Comparison of ENCODE assay signal across 3 cellular contexts in genomic region chr15:76313175-76313567, GRCh38. TPM values are rescaled to one million over a fixed set of nuclear protein-coding genes. Genes with fewer than 3 reads are reported as not detected.
"Had no signal": no experiment of that assay in that cellular context is flagged by ENCODE, and none has a peak within 500 bp of the region (broad histone marks: within the 10 kb centered on the region; RNA-seq: fewer than 3 reads in every experiment).

No MANE protein-coding gene starts in this region.

RNA-seq across cellular contexts. Expression of gene ISL2, which starts 23.4 kb away (rescaled TPM):
- total RNA-seq: mammary epithelial cell, SK-MEL-5, tibial nerve had no signal
